ENCODE assay signal across 16 cellular contexts in the genomic region with DNA sequence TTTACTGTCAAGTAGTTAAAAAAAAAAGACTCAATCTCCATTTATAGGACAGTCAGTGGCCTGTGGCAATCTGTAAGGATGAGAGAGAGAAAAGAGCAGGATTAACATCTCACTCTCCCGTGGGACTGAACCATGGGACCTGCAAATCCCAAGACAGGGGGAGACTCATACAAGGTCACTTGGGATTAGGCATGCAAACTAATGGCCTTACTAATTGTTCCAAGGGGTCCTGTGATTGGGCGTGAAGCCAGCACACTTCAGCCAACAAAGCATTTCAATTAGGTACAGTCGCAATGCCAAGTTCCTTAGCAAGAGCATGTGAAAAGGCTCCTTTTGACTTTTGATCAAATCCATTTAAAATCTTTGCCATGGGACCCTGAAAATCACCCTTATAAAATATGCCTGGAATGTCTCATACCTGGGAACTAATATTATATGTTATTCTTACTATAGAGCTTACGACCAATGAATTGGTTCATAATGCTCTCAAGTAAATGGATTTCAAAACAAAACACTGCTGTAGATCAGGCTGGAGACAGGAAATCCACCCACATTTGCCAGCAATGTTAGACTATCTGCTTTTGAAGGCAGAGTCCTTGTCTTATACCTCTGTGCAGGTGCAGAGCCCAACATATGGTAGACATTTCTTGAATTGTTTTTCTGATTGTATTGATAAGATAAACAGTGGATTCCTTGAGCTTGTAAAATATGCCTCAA.
A peak's percentile ranks its signal among the peaks of the same experiment; 100 is the strongest.
DNase-seq lines count a peak whose midpoint lies in the region; TF ChIP-seq lines count a peak whose summit lies in the region.
"Had no signal": no experiment of that assay in that cellular context is flagged by ENCODE, and none has a peak within 500 bp of the region (broad histone marks: within the 10 kb centered on the region; RNA-seq: fewer than 3 reads in every experiment).

No MANE protein-coding gene starts in this region.

- H3K27me3 Mint-ChIP-seq in H9 (ENCODE audit: low read depth), result no peaks in the 10 kb centered on the region
- H3K27me3 Mint-ChIP-seq: activated CD4-positive, alpha-beta T cell treated with anti-CD3 and anti-CD28 coated beads, Interleukin-2, amount 10 ng/mL, durations not matched to agents 7 days and 5 days; B cell had no signal

- H3K4me3 ChIP-seq in WERI-Rb-1 (ENCODE audit: low read depth, low read length), result no peak overlapping the region
- H3K4me3 ChIP-seq: breast epithelium, tibial artery had no signal

- H2BK12ac ChIP-seq in H9 (ENCODE audit: insufficient read length, low read depth, low read length), result no peak overlapping the region

- H3K4me2 ChIP-seq in H9 (ENCODE audit: insufficient read depth, insufficient read length, low read length), result no peak overlapping the region

- no peaks in the 10 kb centered on the region for H3K9me3 ChIP-seq in H9 (ENCODE audit: control insufficient read depth, low read depth, low read length)
- no peaks in the 10 kb centered on the region for H3K9me3 ChIP-seq in WERI-Rb-1 (ENCODE audit: severe bottlenecking)
- H3K9me3 ChIP-seq: breast epithelium, tibial artery had no signal

- H3K56ac ChIP-seq in H9 (ENCODE audit: insufficient read length, low read depth, low read length), result no peak overlapping the region

- H3K4me1 Mint-ChIP-seq in H9, result peaks cover 46 to 47% of the 10 kb centered on the region in 2 experiments
- H3K4me1 Mint-ChIP-seq: B cell had no signal

- H2BK120ac ChIP-seq in H9 (ENCODE audit: low read depth, low read length, poor library complexity, severe bottlenecking), result no peak overlapping the region

- H3T11ph ChIP-seq in H9 (ENCODE audit: low read length), result no peak overlapping the region

- H2AK5ac ChIP-seq in H9 (ENCODE audit: insufficient read length, low read length), result no peak overlapping the region

- no CpG with 5 or more reads among the region's 4 CpGs for WGBS in H9 (ENCODE audit: extremely low coverage, insufficient read length, low lambda C conversion rate)

- no peaks in the 10 kb centered on the region for H3K36me3 ChIP-seq in WERI-Rb-1
- H3K36me3 ChIP-seq: breast epithelium, tibial artery had no signal

- H4K8ac ChIP-seq in H9 (replicated peaks; ENCODE audit: insufficient read length, low read depth, low read length), result no peak overlapping the region

- H2AFZ ChIP-seq in H9 (ENCODE audit: low read length), result no peak overlapping the region

- no peak overlapping the region for H3K27ac ChIP-seq in H9 (ENCODE audit: insufficient read length, low read depth, low read length)
- no peak overlapping the region for H3K27ac ChIP-seq in WERI-Rb-1
- H3K27ac ChIP-seq: breast epithelium, HL-60 had no signal

- H3K79me1 ChIP-seq in H9 (ENCODE audit: insufficient read depth, low read depth, low read length, poor library complexity, severe bottlenecking), result no peaks in the 10 kb centered on the region

- H3K9me3 Mint-ChIP-seq in H9, result 0 out of 5 replicates have a peak, but pooled peaks cover 0 to under 1% of the 10 kb centered on the region in 2 experiments
- H3K9me3 Mint-ChIP-seq: activated CD4-positive, alpha-beta T cell treated with anti-CD3 and anti-CD28 coated beads, Interleukin-2, amount 10 ng/mL, durations not matched to agents 7 days and 5 days had no signal

- TF ChIP-seq CTCF in H9 (conservative IDR thresholded peaks at IDR 0.05) (no peak), WERI-Rb-1 (IDR thresholded peaks at IDR 0.05; ENCODE audit: low read depth, low read length) (no peak)

- H3K4me3 Mint-ChIP-seq in H9, result no peak overlapping the region
- H3K4me3 Mint-ChIP-seq: activated CD4-positive, alpha-beta T cell treated with anti-CD3 and anti-CD28 coated beads, Interleukin-2, amount 10 ng/mL, durations not matched to agents 7 days and 5 days; B cell had no signal

- H2BK5ac ChIP-seq in H9 (ENCODE audit: insufficient read length, low read length), result no peak overlapping the region

- H2BK20ac ChIP-seq in H9 (ENCODE audit: low read depth, low read length, poor library complexity, severe bottlenecking), result no peak overlapping the region

- no peak overlapping the region for H3K18ac ChIP-seq in H9 (ENCODE audit: insufficient read length, low read depth, low read length)

- no peaks in the 10 kb centered on the region for H3K23me2 ChIP-seq in H9 (ENCODE audit: insufficient read length, low read depth, low read length, poor library complexity, severe bottlenecking)

- no peaks in the 10 kb centered on the region for H4K20me1 ChIP-seq in H9 (ENCODE audit: control insufficient read depth, insufficient read depth, insufficient read length)

- peaks cover 0 to 7% (median 3%) of the 10 kb centered on the region in 3 experiments; a peak in 4 of 7 replicates for H3K36me3 Mint-ChIP-seq in H9 (ENCODE audit: insufficient read depth in 1 of 3, low read depth in 3 of 3)

- no peak overlapping the region for H3K14ac ChIP-seq in H9 (ENCODE audit: insufficient read depth, low read length)

- H4K5ac ChIP-seq in H9 (ENCODE audit: insufficient read length, low read depth, low read length), result no peak overlapping the region

- H3K4ac ChIP-seq in H9 (ENCODE audit: low read depth, low read length), result no peak overlapping the region

- DNase-seq in H9, result no peak
- DNase-seq in WERI-Rb-1, result peak; percentile 9
- DNase-seq in hypothalamus (lab: John Stamatoyannopoulos, UW), result peak in 26 of 51 donors; percentile 1 to 59 (median 15)
- peak; percentile 2 for DNase-seq in renal cortical epithelial cell (ENCODE audit: low read depth)
- no peak for DNase-seq in NCI-H1092 treated with DMSO at 0.1 percent for 48 hours (lab: John Stamatoyannopoulos, UW)
- DNase-seq in kidney glomerular epithelial cell (lab: John Stamatoyannopoulos, UW), result no peak
- DNase-seq in iPS-NIHi7 (ENCODE audit: extremely low spot score), result no peak
- DNase-seq: activated CD4-positive, alpha-beta T cell treated with anti-CD3 and anti-CD28 coated beads, Interleukin-2, amount 10 ng/mL, durations not matched to agents 7 days and 5 days; activated naive CD4-positive, alpha-beta T cell treated with anti-CD3 and anti-CD28 coated beads, Interleukin-2, amount 50 U/mL, for 16 hours; KBM-7; NCI-H1048; SW 1271; tibial artery had no signal

- no peaks in the 10 kb centered on the region for H3K27me3 ChIP-seq in H9 (ENCODE audit: insufficient read depth, low read length)
- H3K27me3 ChIP-seq in WERI-Rb-1 (ENCODE audit: insufficient read depth, low read depth, severe bottlenecking), result no peaks in the 10 kb centered on the region
- H3K27me3 ChIP-seq: breast epithelium, tibial artery had no signal

- H3K9ac ChIP-seq in H9 (ENCODE audit: extremely low read depth, insufficient read length, low read length), result no peak overlapping the region

- H3K27ac Mint-ChIP-seq in H9, result peak overlapping the region in 2 of 3 experiments; percentile 67 to 81; a peak in 3 of 7 replicates
- H3K27ac Mint-ChIP-seq: activated CD4-positive, alpha-beta T cell treated with anti-CD3 and anti-CD28 coated beads, Interleukin-2, amount 10 ng/mL, durations not matched to agents 7 days and 5 days; B cell had no signal

- H2BK15ac ChIP-seq in H9 (ENCODE audit: low read depth, low read length), result no peak overlapping the region

- peaks cover 3% of the 10 kb centered on the region; the same call in 1 of the 2 replicates for H3K4me1 ChIP-seq in H9 (ENCODE audit: insufficient read depth, low read length)
- H3K4me1 ChIP-seq: breast epithelium had no signal

- H4K91ac ChIP-seq in H9 (ENCODE audit: insufficient read length, low read depth, low read length), result no peak overlapping the region

- no peaks in the 10 kb centered on the region for H3K79me2 ChIP-seq in H9 (ENCODE audit: insufficient read depth, low read length)

- no peak overlapping the region for H3K23ac ChIP-seq in H9 (ENCODE audit: insufficient read length, low read depth, low read length)

Comparison
In these comparisons a context has a peak if more than half of its experiments do, and no peak if none do; other contexts are left out.
1. DNase-seq: peak in WERI-Rb-1 (single experiment), hypothalamus (26 of 51) and renal cortical epithelial cell (single experiment); none in H9 (single experiment), NCI-H1092 treated with DMSO at 0.1 percent for 48 hours (single experiment), kidney glomerular epithelial cell (single experiment) and iPS-NIHi7 (single experiment).